In genomic region chr2:191041418-191042161, GRCh38 we compare ENCODE assay signal across 10 cellular contexts. TPM values are rescaled to one million over a fixed set of nuclear protein-coding genes. Genes with fewer than 3 reads are reported as not detected.
DNase-seq lines count a peak whose midpoint lies in the region; ATAC-seq and TF ChIP-seq lines count a peak whose summit lies in the region.
"Had no signal": no experiment of that assay in that cellular context is flagged by ENCODE, and none has a peak within 500 bp of the region (broad histone marks: within the 10 kb centered on the region; RNA-seq: fewer than 3 reads in every experiment).

No MANE protein-coding gene starts in this region.

- peak overlapping the region; percentile 66 for H3K27ac Mint-ChIP-seq in activated T-cell treated with anti-CD3 and anti-CD28 coated beads, Interleukin-2, amount 50 U/mL, for 24 hours
- peak overlapping the region; percentile 75 to 79 for H3K27ac Mint-ChIP-seq in T-cell
- H3K27ac Mint-ChIP-seq: activated B cell treated with CpG ODN at 0.5 μM for 24 hours had no signal

- TF ChIP-seq CTCF in hepatocyte (IDR thresholded peaks at IDR 0.05; ENCODE audit: poor library complexity) (no peak), upper lobe of right lung (IDR thresholded peaks at IDR 0.05) (no peak), testis (IDR thresholded peaks at IDR 0.05) (no peak)

- H3K27me3 Mint-ChIP-seq in activated T-cell treated with anti-CD3 and anti-CD28 coated beads, Interleukin-2, amount 50 U/mL, for 24 hours = no peaks in the 10 kb centered on the region
- no peaks in the 10 kb centered on the region for H3K27me3 Mint-ChIP-seq in T-cell

- ATAC-seq in T-cell (replicated peaks in 1 of 4) (peak in 1 of 4 experiments; percentile 27), upper lobe of right lung (peak; percentile 99), GM21786 (IDR thresholded peaks at IDR 0.05; ENCODE audit: unreplicated experiment) (no peak), HG02610 (IDR thresholded peaks at IDR 0.05; ENCODE audit: unreplicated experiment) (no peak)

- H3K4me1 Mint-ChIP-seq in activated T-cell treated with anti-CD3 and anti-CD28 coated beads, Interleukin-2, amount 50 U/mL, for 24 hours (ENCODE audit: low read depth) = peaks cover 46% of the 10 kb centered on the region
- H3K4me1 Mint-ChIP-seq in T-cell = peaks cover 27 to 44% (median 28%) of the 10 kb centered on the region in 3 donors
- H3K4me1 Mint-ChIP-seq: activated B cell treated with CpG ODN at 0.5 μM for 24 hours had no signal

- no peak for DNase-seq in activated T-cell treated with anti-CD3 and anti-CD28 coated beads, Interleukin-2, amount 50 U/mL, for 24 hours
- DNase-seq in activated T-cell treated with anti-CD3 and anti-CD28 coated beads, Interleukin-2, amount 50 U/mL, for 1 hour = no peak
- no peak for DNase-seq in T-cell
- DNase-seq in hepatocyte (ENCODE audit: low spot score) = peak; percentile 69
- peak; percentile 73 for DNase-seq in upper lobe of right lung
- DNase-seq in testis = no peak
- DNase-seq: activated B cell treated with CpG ODN at 0.5 μM for 24 hours, NCI-H510A treated with DMSO at 0.1 percent for 48 hours had no signal

- 34% methylated on average over 3 of the region's 3 CpGs for whole genome bisulfite sequencing in hepatocyte (ENCODE audit: low lambda C conversion rate, missing lambda C conversion rate)
- WGBS in testis, 2 donors = 84 to 97% methylated on average over 3 of the region's 3 CpGs

- H3K4me3 Mint-ChIP-seq in activated T-cell treated with anti-CD3 and anti-CD28 coated beads, Interleukin-2, amount 50 U/mL, for 24 hours = no peak overlapping the region
- H3K4me3 Mint-ChIP-seq in T-cell = no peak overlapping the region
- H3K4me3 Mint-ChIP-seq: activated B cell treated with CpG ODN at 0.5 μM for 24 hours had no signal

- H3K4me2 ChIP-seq in hepatocyte = peak overlapping the region; percentile 46

- no peak for TF ChIP-seq POLR2A in testis (IDR thresholded peaks at IDR 0.05)

- H3K36me3 ChIP-seq in hepatocyte (replicated peaks; ENCODE audit: insufficient read depth, low read depth) = no peaks in the 10 kb centered on the region
- H3K36me3 ChIP-seq in upper lobe of right lung = no peaks in the 10 kb centered on the region
- H3K36me3 ChIP-seq in testis (ENCODE audit: low read depth, missing control alignments) = no peaks in the 10 kb centered on the region

- no peaks in the 10 kb centered on the region for H3K27me3 ChIP-seq in hepatocyte
- no peaks in the 10 kb centered on the region for H3K27me3 ChIP-seq in upper lobe of right lung
- no peaks in the 10 kb centered on the region for H3K27me3 ChIP-seq in testis

- H3K27ac ChIP-seq in hepatocyte = peak overlapping the region; percentile 30
- peak overlapping the region; percentile 26 for H3K27ac ChIP-seq in upper lobe of right lung
- no peak overlapping the region for H3K27ac ChIP-seq in testis

- CTCF ChIA-PET in T-cell (lab: Charles Lee) = interaction anchor here (0.9 to 3.0 kb wide), 8 partner anchors 10 to 117 kb away, joined by 3 to 14 read pairs (median 3); no protein-coding TSS in a partner anchor

- no peaks in the 10 kb centered on the region for H4K20me1 ChIP-seq in hepatocyte (ENCODE audit: insufficient read depth, poor library complexity, severe bottlenecking)

- H2AFZ ChIP-seq in hepatocyte = no peak overlapping the region

- no peaks in the 10 kb centered on the region for H3K9me3 Mint-ChIP-seq in activated T-cell treated with anti-CD3 and anti-CD28 coated beads, Interleukin-2, amount 50 U/mL, for 24 hours
- peaks cover 0 to 6% (median 0%) of the 10 kb centered on the region in 3 donors for H3K9me3 Mint-ChIP-seq in T-cell

- H3K9me3 ChIP-seq in hepatocyte (ENCODE audit: low read depth) (no peaks in the 10 kb centered on the region), upper lobe of right lung (no peaks in the 10 kb centered on the region), testis (no peaks in the 10 kb centered on the region)

- no peaks in the 10 kb centered on the region for H3K79me2 ChIP-seq in hepatocyte

- intact Hi-C loops in upper lobe of right lung (cut with DNase I) (no loop called here), testis (cut with DNase I; ENCODE audit: low total_unique reads) (no loop called here)

- no peaks in the 10 kb centered on the region for H3K9me2 ChIP-seq in hepatocyte (replicated peaks; ENCODE audit: insufficient read depth)

- POLR2A ChIA-PET in T-cell (lab: Charles Lee) = interaction anchor here (0.6 to 0.7 kb wide), 4 partner anchors 21 to 586 kb away, joined by 3 read pairs; no protein-coding TSS in a partner anchor

- H3K4me3 ChIP-seq in hepatocyte = no peak overlapping the region
- no peak overlapping the region for H3K4me3 ChIP-seq in upper lobe of right lung
- H3K4me3 ChIP-seq in testis = no peak overlapping the region

- peaks cover 68% of the 10 kb centered on the region for H3K36me3 Mint-ChIP-seq in activated T-cell treated with anti-CD3 and anti-CD28 coated beads, Interleukin-2, amount 50 U/mL, for 24 hours (ENCODE audit: low read depth)
- H3K36me3 Mint-ChIP-seq in T-cell = peaks cover 55% of the 10 kb centered on the region

- peaks cover 4% of the 10 kb centered on the region for H3K4me1 ChIP-seq in hepatocyte (ENCODE audit: insufficient read depth)
- H3K4me1 ChIP-seq in upper lobe of right lung = peaks cover 5% of the 10 kb centered on the region
- no peaks in the 10 kb centered on the region for H3K4me1 ChIP-seq in testis

RNA-seq across cellular contexts. Expression of gene STAT1, which starts 27.6 kb away (rescaled TPM):
- total RNA-seq in T-cell = 100 to 1,000 TPM in 3 of 5 donors, 10 to 100 TPM in 2; 77.6 to 229 (median 152) TPM
- 102 and 124 TPM in 2 replicates for total RNA-seq in hepatocyte
- polyA plus RNA-seq in hepatocyte = 53.3 and 70.9 TPM in 2 replicates
- total RNA-seq in upper lobe of right lung = 98.6 TPM
- 10 to 100 TPM; 52.7 to 60.5 TPM for total RNA-seq in testis
- 87.1 TPM for polyA plus RNA-seq in testis (ENCODE audit: insufficient read depth, low read depth, low replicate concordance)

Comparison
In these comparisons a context has a peak if more than half of its experiments do, and no peak if none do; other contexts are left out.
1. DNase-seq: peak in hepatocyte (single experiment) and upper lobe of right lung (single experiment); none in activated T-cell treated with anti-CD3 and anti-CD28 coated beads, Interleukin-2, amount 50 U/mL, for 24 hours (single experiment), activated T-cell treated with anti-CD3 and anti-CD28 coated beads, Interleukin-2, amount 50 U/mL, for 1 hour (single experiment), T-cell (0 of 34) and testis (single experiment).
2. H3K27ac ChIP-seq: peak in hepatocyte (single experiment) and upper lobe of right lung (single experiment); none in testis (0 of 2).